19 cellular contexts compared by ENCODE assay signal in the genomic region with DNA sequence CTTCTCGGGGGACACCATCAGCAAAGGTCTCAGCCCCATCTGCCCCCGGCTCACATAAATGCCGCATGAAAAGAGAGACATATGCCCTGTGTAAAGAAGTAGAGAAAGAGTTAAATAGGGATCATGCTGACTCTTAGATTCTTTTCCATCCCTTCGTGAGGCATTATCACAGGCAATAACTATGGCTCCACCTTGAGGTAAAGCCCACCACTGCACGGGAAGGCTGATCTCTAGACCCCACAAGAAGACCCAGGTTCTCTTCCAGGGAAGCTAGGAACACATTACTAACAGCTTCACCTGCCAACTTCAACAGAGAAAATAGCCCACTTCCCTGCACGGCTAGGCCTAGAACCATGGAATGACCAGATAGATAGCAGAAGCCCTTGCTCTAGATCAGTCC. TPM values are rescaled to one million over a fixed set of nuclear protein-coding genes. Genes with fewer than 3 reads are reported as not detected.
DNase-seq lines count a peak whose midpoint lies in the region; ATAC-seq, FAIRE-seq and TF ChIP-seq lines count a peak whose summit lies in the region.
"Had no signal": no experiment of that assay in that cellular context is flagged by ENCODE, and none has a peak within 500 bp of the region (broad histone marks: within the 10 kb centered on the region; RNA-seq: fewer than 3 reads in every experiment).

No MANE protein-coding gene starts in this region.

- no peaks in the 10 kb centered on the region for H3K79me1 ChIP-seq in mesendoderm (ENCODE audit: low read length)

- H3K27me3 Mint-ChIP-seq in stimulated activated memory B cell treated with anti-CD40 and anti-IgM and Interleukin-4, amounts not matched to agents 10 μg/mL and 1 μg/mL and 100 μg/mL, for 72 hours, result no peaks in the 10 kb centered on the region
- H3K27me3 Mint-ChIP-seq: activated CD4-positive, alpha-beta T cell treated with anti-CD3 and anti-CD28 coated beads, Interleukin-2, amount 10 ng/mL, durations not matched to agents 24 days and 14 days; naive B cell had no signal

- H3K4me3 ChIP-seq in DOHH2 (ENCODE audit: low read length), result no peak overlapping the region
- no peak overlapping the region for H3K4me3 ChIP-seq in HFF-Myc (replicated peaks; ENCODE audit: low read depth, low read length)
- no peak overlapping the region for H3K4me3 ChIP-seq in astrocyte of the spinal cord (ENCODE audit: low read depth, low read length)
- H3K4me3 ChIP-seq in mesendoderm (ENCODE audit: low read length), result no peak overlapping the region
- H3K4me3 ChIP-seq: esophagus squamous epithelium, thyroid gland had no signal

- H3K27me3 ChIP-seq in DOHH2 (ENCODE audit: control insufficient read depth, low read length), result no peaks in the 10 kb centered on the region
- H3K27me3 ChIP-seq in mesendoderm (ENCODE audit: insufficient read depth, low read length, poor library complexity), result no peaks in the 10 kb centered on the region
- H3K27me3 ChIP-seq: esophagus squamous epithelium, thyroid gland had no signal

- H4K5ac ChIP-seq in mesendoderm (ENCODE audit: low read length), result no peak overlapping the region

- no peaks in the 10 kb centered on the region for H3K4me1 Mint-ChIP-seq in stimulated activated memory B cell treated with anti-CD40 and anti-IgM and Interleukin-4, amounts not matched to agents 10 μg/mL and 1 μg/mL and 100 μg/mL, for 72 hours
- H3K4me1 Mint-ChIP-seq: activated CD4-positive, alpha-beta T cell treated with anti-CD3 and anti-CD28 coated beads, Interleukin-2, amount 10 ng/mL, durations not matched to agents 24 days and 14 days had no signal

- no peak overlapping the region for H3K9ac ChIP-seq in mesendoderm (ENCODE audit: low read length)

- ATAC-seq in stimulated activated memory B cell treated with anti-CD40 and anti-IgM and Interleukin-4, amounts not matched to agents 10 μg/mL and 1 μg/mL and 100 μg/mL, for 72 hours, result no peak

- H3K9me3 ChIP-seq in DOHH2 (ENCODE audit: control insufficient read depth, insufficient read depth, low read length), result no peaks in the 10 kb centered on the region
- H3K9me3 ChIP-seq: Caco-2, esophagus squamous epithelium, thyroid gland had no signal

- H2BK15ac ChIP-seq in mesendoderm (replicated peaks; ENCODE audit: low read depth), result no peak overlapping the region

- H3K23ac ChIP-seq in mesendoderm (ENCODE audit: low read length), result no peak overlapping the region

- H3K27ac Mint-ChIP-seq in stimulated activated memory B cell treated with anti-CD40 and anti-IgM and Interleukin-4, amounts not matched to agents 10 μg/mL and 1 μg/mL and 100 μg/mL, for 72 hours, result no peak overlapping the region
- H3K27ac Mint-ChIP-seq: activated CD4-positive, alpha-beta T cell treated with anti-CD3 and anti-CD28 coated beads, Interleukin-2, amount 10 ng/mL, durations not matched to agents 24 days and 14 days had no signal

- no peaks in the 10 kb centered on the region for H3K9me3 Mint-ChIP-seq in stimulated activated memory B cell treated with anti-CD40 and anti-IgM and Interleukin-4, amounts not matched to agents 10 μg/mL and 1 μg/mL and 100 μg/mL, for 72 hours
- H3K9me3 Mint-ChIP-seq: activated CD4-positive, alpha-beta T cell treated with anti-CD3 and anti-CD28 coated beads, Interleukin-2, amount 10 ng/mL, durations not matched to agents 24 days and 14 days; naive B cell had no signal

- H3K4me2 ChIP-seq in DOHH2 (ENCODE audit: low read length) (no peak overlapping the region), mesendoderm (ENCODE audit: low read length) (no peak overlapping the region)

- H2BK5ac ChIP-seq in mesendoderm (ENCODE audit: low read length), result no peak overlapping the region

- H4K8ac ChIP-seq in mesendoderm (ENCODE audit: low read depth, low read length), result no peak overlapping the region

- peaks cover 68% of the 10 kb centered on the region for H3K36me3 Mint-ChIP-seq in stimulated activated memory B cell treated with anti-CD40 and anti-IgM and Interleukin-4, amounts not matched to agents 10 μg/mL and 1 μg/mL and 100 μg/mL, for 72 hours

- H3K56ac ChIP-seq in mesendoderm (ENCODE audit: low read length), result no peak overlapping the region

- FAIRE-seq in HTR-8/SVneo (lab: Jason Lieb, UNC), result no peak
- FAIRE-seq: keratinocyte, small intestine had no signal

- H3K4me3 Mint-ChIP-seq in stimulated activated memory B cell treated with anti-CD40 and anti-IgM and Interleukin-4, amounts not matched to agents 10 μg/mL and 1 μg/mL and 100 μg/mL, for 72 hours, result no peak overlapping the region
- H3K4me3 Mint-ChIP-seq: activated CD4-positive, alpha-beta T cell treated with anti-CD3 and anti-CD28 coated beads, Interleukin-2, amount 10 ng/mL, durations not matched to agents 24 days and 14 days; naive B cell had no signal

- no CpG with 5 or more reads among the region's 6 CpGs for WGBS in mesendoderm (ENCODE audit: extremely low coverage, insufficient coverage, low lambda C conversion rate)

- H3F3A ChIP-seq in DOHH2 (ENCODE audit: control insufficient read depth, insufficient read depth), result peaks cover 3% of the 10 kb centered on the region; the same call in 1 of the 2 replicates

- TF ChIP-seq CTCF in DOHH2 (IDR thresholded peaks at IDR 0.05; ENCODE audit: low read depth, low read length, poor library complexity, severe bottlenecking) (peak; percentile 39), HFF-Myc (IDR thresholded peaks at IDR 0.05; ENCODE audit: low read depth, low read length, missing control alignments) (peak; percentile 26), astrocyte of the spinal cord (IDR thresholded peaks at IDR 0.05; ENCODE audit: low read depth, low read length) (peak; percentile 30)

- no peak overlapping the region for H3K27ac ChIP-seq in DOHH2 (ENCODE audit: low read depth, low read length)
- H3K27ac ChIP-seq in mesendoderm (ENCODE audit: low read depth, low read length), result no peak overlapping the region
- H3K27ac ChIP-seq: esophagus squamous epithelium, thyroid gland had no signal

- H3K4me1 ChIP-seq in DOHH2 (ENCODE audit: control insufficient read depth, low read length) (no peaks in the 10 kb centered on the region), mesendoderm (ENCODE audit: control insufficient read depth, low read depth, low read length) (no peaks in the 10 kb centered on the region)
- H3K4me1 ChIP-seq: Caco-2, esophagus squamous epithelium, thyroid gland had no signal

- no peak overlapping the region for H3K18ac ChIP-seq in mesendoderm (ENCODE audit: low read length)

- H2BK120ac ChIP-seq in mesendoderm (ENCODE audit: low read depth, low read length), result no peak overlapping the region

- in situ Hi-C loops in astrocyte of the spinal cord (cut with HindIII; ENCODE audit: low sequenced_read_pairs), result no loop called here

- H2AK5ac ChIP-seq in mesendoderm (ENCODE audit: low read length), result no peak overlapping the region

- H3K36me3 ChIP-seq in DOHH2 (ENCODE audit: control insufficient read depth, low read length), result peaks cover 81% of the 10 kb centered on the region
- peaks cover 32% of the 10 kb centered on the region for H3K36me3 ChIP-seq in mesendoderm (ENCODE audit: control insufficient read depth, insufficient read depth, low read length)

- H3K9me2 ChIP-seq in DOHH2 (replicated peaks; ENCODE audit: control insufficient read depth, low read length), result no peaks in the 10 kb centered on the region

- no peaks in the 10 kb centered on the region for H3K79me2 ChIP-seq in DOHH2 (ENCODE audit: control insufficient read depth, low read length)
- H3K79me2 ChIP-seq in mesendoderm (ENCODE audit: control insufficient read depth, insufficient read depth, low read length), result no peaks in the 10 kb centered on the region

- no peaks in the 10 kb centered on the region; the same call in 1 of the 2 replicates for H4K20me1 ChIP-seq in DOHH2 (ENCODE audit: control insufficient read depth, insufficient read depth, low read depth, low read length)

- H3K4ac ChIP-seq in mesendoderm (ENCODE audit: low read depth, low read length), result no peak overlapping the region

- DNase-seq in HFF-Myc (ENCODE audit: extremely low read depth, low read depth) (no peak), astrocyte of the spinal cord (ENCODE audit: low read depth, low spot score) (no peak), mesendoderm (peak; percentile 47), NCI-H1930 (lab: John Stamatoyannopoulos, UW) (no peak), Kasumi-1 (lab: John Stamatoyannopoulos, UW) (no peak), HTR-8/SVneo (ENCODE audit: insufficient read length, low spot score) (no peak)
- DNase-seq: activated CD4-positive, alpha-beta T cell treated with anti-CD3 and anti-CD28 coated beads, Interleukin-2, amount 10 ng/mL, durations not matched to agents 24 days and 14 days; activated effector memory CD4-positive, alpha-beta T cell treated with Interleukin-2 at 50 U/mL for 16 hours; esophagus squamous epithelium; naive B cell; NCI-H1048; NK-92 treated with Interleukin-12 subunit alpha and Interleukin-12 subunit beta, amount 100 ng/mL, for 24 hours; small intestine; SW 1271; thyroid gland had no signal

RNA-seq across cellular contexts. Expression of a gene that starts 14.1 kb away (rescaled TPM):
- 68.0 TPM for polyA plus RNA-seq in mesendoderm (2013, experiment 1 of 2)
- polyA plus RNA-seq in mesendoderm (2013, experiment 2 of 2), result 67.6 TPM

RNA-seq across cellular contexts. Expression of a gene that starts 25.0 kb away (rescaled TPM):
- polyA plus RNA-seq in mesendoderm (2013, experiment 1 of 2), result 145 TPM
- polyA plus RNA-seq in mesendoderm (2013, experiment 2 of 2), result 139 TPM

RNA-seq across cellular contexts. Expression of a gene that starts 26.4 kb away (rescaled TPM):
- 4.3 TPM for polyA plus RNA-seq in mesendoderm (2013, experiment 1 of 2)
- 4.1 TPM for polyA plus RNA-seq in mesendoderm (2013, experiment 2 of 2)

RNA-seq across cellular contexts. Expression of a gene that starts 47.9 kb away (rescaled TPM):
- polyA plus RNA-seq in mesendoderm (2013, experiment 1 of 2), result 5,113 TPM
- polyA plus RNA-seq in mesendoderm (2013, experiment 2 of 2), result 5,145 TPM

RNA-seq across cellular contexts. Expression of a gene that starts 53.6 kb away (rescaled TPM):
- 0.37 TPM for polyA plus RNA-seq in mesendoderm (2013, experiment 1 of 2)
- polyA plus RNA-seq in mesendoderm (2013, experiment 2 of 2), result 0.28 TPM
